Comparison of ENCODE assay signal across 17 cellular contexts in genomic region chr12:13167906-13168305, GRCh38. TPM values are rescaled to one million over a fixed set of nuclear protein-coding genes. Genes with fewer than 3 reads are reported as not detected.
DNase-seq lines count a peak whose midpoint lies in the region; TF ChIP-seq lines count a peak whose summit lies in the region.
"Had no signal": no experiment of that assay in that cellular context is flagged by ENCODE, and none has a peak within 500 bp of the region (broad histone marks: within the 10 kb centered on the region; RNA-seq: fewer than 3 reads in every experiment).

No MANE protein-coding gene starts in this region.

- POLR2A ChIA-PET in HEK293 (lab: Yijun Ruan, JAX) = no interaction called here
- POLR2A ChIA-PET in RWPE1 (lab: Yijun Ruan, JAX; ENCODE audit: low non-redundant PET) = no interaction called here

- CTCF ChIA-PET in HEK293 (lab: Yijun Ruan, JAX) = interaction anchor here (0.6 kb wide), 1 partner anchor 998 kb away, joined by 4 read pairs; no protein-coding TSS in a partner anchor
- CTCF ChIA-PET in RWPE1 (lab: Yijun Ruan, JAX) = no interaction called here

- H3K27ac ChIP-seq in HEK293 (ENCODE audit: extremely low read depth, low read depth, low read length) = no peak overlapping the region
- peak overlapping the region; percentile 72; the same call in 1 of the 2 replicates for H3K27ac ChIP-seq in RWPE1
- H3K27ac ChIP-seq in esophagus squamous epithelium = peak overlapping the region; percentile 83 to 91 (median 87)
- peak overlapping the region; percentile 24 for H3K27ac ChIP-seq in smooth muscle cell (ENCODE audit: low read depth)
- H3K27ac ChIP-seq: GM23248, SJCRH30 had no signal

- H4K20me1 ChIP-seq in smooth muscle cell (ENCODE audit: low read depth) = no peaks in the 10 kb centered on the region
- H4K20me1 ChIP-seq: BLaER1 treated with 17β-estradiol and CSF1 and Interleukin-3, amounts not matched to agents 10 nM and 100 nM had no signal

- H3K79me2 ChIP-seq in smooth muscle cell (ENCODE audit: low read depth) = no peaks in the 10 kb centered on the region

- intact Hi-C loops in esophagus squamous epithelium (cut with DNase I) = no loop called here

- H3K4me3 ChIP-seq in HEK293 (ENCODE audit: low read depth, low read length) (no peak overlapping the region), esophagus squamous epithelium (no peak overlapping the region), smooth muscle cell (no peak overlapping the region)
- H3K4me3 ChIP-seq: BLaER1 treated with 17β-estradiol and CSF1 and Interleukin-3, amounts not matched to agents 10 nM and 100 nM; GM23248; HAP-1; SJCRH30 had no signal

- no peak overlapping the region for H3K4me2 ChIP-seq in smooth muscle cell

- TF ChIP-seq CTCF in HEK293 (tag by site-specific recombination; IDR thresholded peaks at IDR 0.05) (no peak), RWPE1 (conservative IDR thresholded peaks at IDR 0.05; ENCODE audit: low read depth) (no peak), esophagus squamous epithelium (IDR thresholded peaks at IDR 0.05) (no peak), smooth muscle cell (IDR thresholded peaks at IDR 0.05; ENCODE audit: borderline replicate concordance, insufficient read depth, poor library complexity, severe bottlenecking) (no peak)

- no peaks in the 10 kb centered on the region for H3K4me1 ChIP-seq in HEK293 (ENCODE audit: control insufficient read depth, insufficient read depth, low read length)
- H3K4me1 ChIP-seq in esophagus squamous epithelium = peaks cover 27 to 87% (median 50%) of the 10 kb centered on the region in 3 donors
- peaks cover 19% of the 10 kb centered on the region for H3K4me1 ChIP-seq in smooth muscle cell (ENCODE audit: low read depth)
- H3K4me1 ChIP-seq: HAP-1 had no signal

- H3K9me3 ChIP-seq in HEK293 (ENCODE audit: control insufficient read depth, insufficient read depth, low read depth, low read length) (no peaks in the 10 kb centered on the region), esophagus squamous epithelium (no peaks in the 10 kb centered on the region), smooth muscle cell (replicated peaks; ENCODE audit: low read depth) (no peaks in the 10 kb centered on the region)
- H3K9me3 ChIP-seq: HAP-1 had no signal

- H2AFZ ChIP-seq in smooth muscle cell (ENCODE audit: low read depth) = no peak overlapping the region
- H2AFZ ChIP-seq: GM23248 had no signal

- 57 to 71% methylated on average over 4 of the region's 4 CpGs for WGBS in esophagus squamous epithelium, 2 donors
- WGBS in smooth muscle cell (ENCODE audit: low lambda C conversion rate) = 95% methylated on average over 4 of the region's 4 CpGs

- TF ChIP-seq POLR2A in esophagus squamous epithelium (IDR thresholded peaks at IDR 0.05) = no peak

- peaks cover 9% of the 10 kb centered on the region for H3F3A ChIP-seq in smooth muscle cell (ENCODE audit: low read depth)

- DNase-seq in RWPE1 (ENCODE audit: low spot score) = no peak
- no peak for DNase-seq in esophagus squamous epithelium (lab: John Stamatoyannopoulos, UW)
- no peak for DNase-seq in smooth muscle cell (lab: John Stamatoyannopoulos, UW; ENCODE audit: unreplicated experiment)
- no peak for DNase-seq in NCI-H345 (lab: John Stamatoyannopoulos, UW)
- DNase-seq in stimulated activated CD4-positive, alpha-beta T cell treated with anti-CD3 and anti-CD28 coated beads, Interleukin-4, amount 100 ng/mL, for 24 hours = no peak
- no peak for DNase-seq in central memory CD4-positive, alpha-beta T cell
- DNase-seq: CD8-positive, alpha-beta T cell; NCI-H1092 treated with DMSO at 0.1 percent for 48 hours; NCI-H146; NCI-H2081 treated with DMSO at 0.1 percent for 48 hours; NCI-H748 treated with DMSO at 0.1 percent for 48 hours; NK-92 treated with Interleukin-12 subunit alpha and Interleukin-12 subunit beta, amount 100 ng/mL, for 24 hours; SJCRH30 had no signal

- H3K36me3 ChIP-seq in HEK293 (ENCODE audit: control insufficient read depth in 2 of 2, insufficient read depth in 1 of 2, low read length in 2 of 2) = no peaks in the 10 kb centered on the region
- no peaks in the 10 kb centered on the region for H3K36me3 ChIP-seq in esophagus squamous epithelium
- H3K36me3 ChIP-seq in smooth muscle cell (ENCODE audit: low read depth) = no peaks in the 10 kb centered on the region
- H3K36me3 ChIP-seq: BLaER1 treated with 17β-estradiol and CSF1 and Interleukin-3, amounts not matched to agents 10 nM and 100 nM; HAP-1; SJCRH30 had no signal

- H3K9ac ChIP-seq in smooth muscle cell (ENCODE audit: low read depth) = no peak overlapping the region
- H3K9ac ChIP-seq: BLaER1 treated with 17β-estradiol and CSF1 and Interleukin-3, amounts not matched to agents 10 nM and 100 nM; GM23248 had no signal

- H3K27me3 ChIP-seq in esophagus squamous epithelium (no peaks in the 10 kb centered on the region), smooth muscle cell (ENCODE audit: low read depth) (no peaks in the 10 kb centered on the region)
- H3K27me3 ChIP-seq: BLaER1 treated with 17β-estradiol and CSF1 and Interleukin-3, amounts not matched to agents 10 nM and 100 nM; SJCRH30 had no signal

TF ChIP-seq in HEK293, 187 proteins besides CTCF, POLR2A, EP300 and RAD21:
- no peak for TF ChIP-seq ZNF664 (tag by site-specific recombination; IDR thresholded peaks at IDR 0.05)
- TF ChIP-seq ZNF398 (tag by site-specific recombination; IDR thresholded peaks at IDR 0.05) = no peak
- TF ChIP-seq ZNF792 (tag by site-specific recombination; IDR thresholded peaks at IDR 0.05) = no peak
- TF ChIP-seq ZNF184 (tag by site-specific recombination; IDR thresholded peaks at IDR 0.05) = peak; percentile 99

RNA-seq across cellular contexts. Expression of gene EMP1, which starts 28.6 kb away (rescaled TPM):
- total RNA-seq in esophagus squamous epithelium (1,000 to 10,000 TPM; 2,742 to 8,541 (median 3,206) TPM), smooth muscle cell (52.0 and 53.0 TPM in 2 replicates)
- 13.2 and 34.8 TPM in 2 replicates for polyA plus RNA-seq in smooth muscle cell

Comparison
In these comparisons a context has a peak if more than half of its experiments do, and no peak if none do; other contexts are left out.
1. RNA of gene EMP1, which starts 28.6 kb away (total RNA-seq): 2,742 to 8,541 TPM in esophagus squamous epithelium; 52.0 to 53.0 TPM in smooth muscle cell; every median in the first group is over 10 times any median in the second.